In genomic region chrX:69216911-69217310, GRCh38 we compare ENCODE assay signal across 16 cellular contexts. TPM values are rescaled to one million over a fixed set of nuclear protein-coding genes. Genes with fewer than 3 reads are reported as not detected.
DNase-seq lines count a peak whose midpoint lies in the region; ATAC-seq and TF ChIP-seq lines count a peak whose summit lies in the region.
"Had no signal": no experiment of that assay in that cellular context is flagged by ENCODE, and none has a peak within 500 bp of the region (broad histone marks: within the 10 kb centered on the region; RNA-seq: fewer than 3 reads in every experiment).

No MANE protein-coding gene starts in this region.

- DNase-seq in left ventricle myocardium superior (peak; percentile 35), cardiac septum (ENCODE audit: low spot score) (no peak), sciatic nerve (ENCODE audit: low spot score) (no peak), MCF 10A (ENCODE audit: unreplicated experiment) (no peak), mesenteric fat pad (ENCODE audit: low spot score) (no peak)
- no peak for DNase-seq in activated naive CD4-positive, alpha-beta T cell treated with anti-CD3 and anti-CD28 coated beads, Interleukin-2, amount 50 U/mL, for 16 hours
- DNase-seq: CD4-positive, CD25-positive, alpha-beta regulatory T cell; DMS53; NCI-H146; NCI-H2081 treated with DMSO at 0.1 percent for 48 hours; NCI-H526; RPMI8226 had no signal

- ATAC-seq in left ventricle myocardium superior = peak; percentile 56
- peak; percentile 57 for ATAC-seq in gastroesophageal sphincter
- ATAC-seq in sciatic nerve = peak; percentile 30
- no peak for ATAC-seq in GM21786 (IDR thresholded peaks at IDR 0.05; ENCODE audit: unreplicated experiment)
- ATAC-seq: GM23338 had no signal

- H3K36me3 Mint-ChIP-seq in MCF 10A (ENCODE audit: insufficient read depth, unreplicated experiment) = no peaks in the 10 kb centered on the region
- H3K36me3 Mint-ChIP-seq: CD4-positive, CD25-positive, alpha-beta regulatory T cell; IgD-negative memory B cell had no signal

- intact Hi-C loops in left ventricle myocardium superior (cut with micrococcal nuclease) = no loop called here
- intact Hi-C loops in cardiac septum (cut with DNase I) = loop anchor here (10.0 kb wide), 1 partner anchor 168 kb away; no protein-coding TSS in a partner anchor
- intact Hi-C loops in sciatic nerve (cut with DNase I) = no loop called here
- intact Hi-C loops in MCF 10A (cut with micrococcal nuclease) = no loop called here

- no peak overlapping the region for H3K27ac Mint-ChIP-seq in MCF 10A (ENCODE audit: low read depth, unreplicated experiment)
- H3K27ac Mint-ChIP-seq: CD4-positive, CD25-positive, alpha-beta regulatory T cell; GM23338; IgD-negative memory B cell had no signal

- no TSS peak for BruUV-seq in MCF 10A (replicated peaks; lab: Mats Ljungman, UMichigan)

- no peak for TF ChIP-seq EP300 in gastroesophageal sphincter (IDR thresholded peaks at IDR 0.05)

- no peaks in the 10 kb centered on the region for H3K36me3 ChIP-seq in gastroesophageal sphincter

- no peak overlapping the region for H3K4me3 Mint-ChIP-seq in MCF 10A (ENCODE audit: unreplicated experiment)
- H3K4me3 Mint-ChIP-seq: CD4-positive, CD25-positive, alpha-beta regulatory T cell; GM23338; IgD-negative memory B cell had no signal

- H3K4me3 ChIP-seq in gastroesophageal sphincter = no peak overlapping the region
- H3K4me3 ChIP-seq: GM23338 had no signal

- TF ChIP-seq POLR2A in gastroesophageal sphincter (IDR thresholded peaks at IDR 0.05) = no peak

- peaks cover 56% of the 10 kb centered on the region for H3K27me3 Mint-ChIP-seq in MCF 10A (ENCODE audit: insufficient read depth, unreplicated experiment)
- H3K27me3 Mint-ChIP-seq: CD4-positive, CD25-positive, alpha-beta regulatory T cell; IgD-negative memory B cell had no signal

- H3K9me3 ChIP-seq in gastroesophageal sphincter = no peaks in the 10 kb centered on the region

- CTCF ChIA-PET in MCF 10A (lab: Yijun Ruan, JAX) = interaction anchor here (8.3 kb wide), 1 partner anchor 391 kb away, joined by 204 read pairs; the partner anchor contains the start of gene EFNB1

- POLR2A ChIA-PET in MCF 10A (lab: Yijun Ruan, JAX) = interaction anchor here (0.7 kb wide), 1 partner anchor 15 kb away, joined by 3 read pairs; no protein-coding TSS in a partner anchor

- H3K9me3 Mint-ChIP-seq in MCF 10A (ENCODE audit: unreplicated experiment) = no peaks in the 10 kb centered on the region
- H3K9me3 Mint-ChIP-seq: CD4-positive, CD25-positive, alpha-beta regulatory T cell; GM23338; IgD-negative memory B cell had no signal

- WGBS in gastroesophageal sphincter (ENCODE audit: low coverage in 1 of 2), 2 donors = no CpG with 5 or more reads among the region's 5 CpGs

- TF ChIP-seq CTCF in gastroesophageal sphincter (IDR thresholded peaks at IDR 0.05) (no peak), MCF 10A (IDR thresholded peaks at IDR 0.05; ENCODE audit: unreplicated experiment) (no peak)

- H3K4me1 ChIP-seq in gastroesophageal sphincter = peaks cover 0 to 19% (median 1%) of the 10 kb centered on the region in 3 donors

- H3K4me1 Mint-ChIP-seq in MCF 10A (ENCODE audit: insufficient read depth, unreplicated experiment) = no peaks in the 10 kb centered on the region
- H3K4me1 Mint-ChIP-seq: CD4-positive, CD25-positive, alpha-beta regulatory T cell; GM23338; IgD-negative memory B cell had no signal

- no peaks in the 10 kb centered on the region for H3K27me3 ChIP-seq in gastroesophageal sphincter

- H3K27ac ChIP-seq in gastroesophageal sphincter = peak overlapping the region in 3 of 4 donors; percentile 31 to 70 (median 67)

RNA-seq across cellular contexts. Expression of gene PJA1, which starts 51.7 kb away (rescaled TPM):
- total RNA-seq in left ventricle myocardium superior (11.7 TPM), cardiac septum (18.8 TPM), gastroesophageal sphincter (10 to 100 TPM; 23.3 to 27.0 (median 24.8) TPM), sciatic nerve (47.5 TPM), MCF 10A (2022) (12.6 and 14.1 TPM in 2 replicates), mesenteric fat pad (57.6 TPM)
